In genomic region chr13:77519808-77520207, GRCh38 we compare ENCODE assay signal across 1 cellular context.
TF ChIP-seq lines count a peak whose summit lies in the region.

No MANE protein-coding gene starts in this region.

TF ChIP-seq in endothelial cell of umbilical vein, 7 proteins besides CTCF, POLR2A, EP300 and RAD21:
- no peak for TF ChIP-seq MAX (IDR thresholded peaks at IDR 0.05; ENCODE audit: insufficient read depth, insufficient read length)
- peak; percentile 17 for TF ChIP-seq POLR2AphosphoS5 (IDR thresholded peaks at IDR 0.05; ENCODE audit: insufficient read depth, low read depth, low read length)
- peak; percentile 44 for TF ChIP-seq GATA2 (IDR thresholded peaks at IDR 0.05; ENCODE audit: insufficient read depth, insufficient read length, low read depth, low read length)
- TF ChIP-seq FOS (IDR thresholded peaks at IDR 0.05; ENCODE audit: borderline replicate concordance, insufficient read depth, low read length), result peak; percentile 62
